ENCODE assay signal across 8 cellular contexts in genomic region chr17:76868176-76868668, GRCh38. TPM values are rescaled to one million over a fixed set of nuclear protein-coding genes. Genes with fewer than 3 reads are reported as not detected.
DNase-seq lines count a peak whose midpoint lies in the region; ATAC-seq and TF ChIP-seq lines count a peak whose summit lies in the region.

MGAT5B (plus strand) TSS chr17:76868404; CDS start chr17:76869030, 626 bp downstream.

- TF ChIP-seq CTCF in kidney epithelial cell (IDR thresholded peaks at IDR 0.05; ENCODE audit: insufficient read depth, low read length, poor library complexity, severe bottlenecking), result no peak

- no peaks in the 10 kb centered on the region for H3K36me3 ChIP-seq in kidney epithelial cell (ENCODE audit: control insufficient read depth, insufficient read depth, low read length)

- H3K4me3 ChIP-seq in kidney epithelial cell (ENCODE audit: low read depth, low read length), result peak within 1 kb of the TSS; percentile 43

- no peaks in the 10 kb centered on the region for H3K36me3 Mint-ChIP-seq in central memory CD8-positive, alpha-beta T cell (ENCODE audit: insufficient read depth)

- in situ Hi-C loops in Caki2 (cut with HindIII; ENCODE audit: low pct_unique_long_range_greater_than_20kb, low sequenced_read_pairs), result no loop called here

- no peak within 1 kb of the TSS for H3K27ac Mint-ChIP-seq in central memory CD8-positive, alpha-beta T cell (ENCODE audit: low read depth)

- H3K27me3 ChIP-seq in kidney epithelial cell (ENCODE audit: control insufficient read depth, insufficient read depth, low read length), result peaks cover 18% of the 10 kb centered on the region

- peak within 1 kb of the TSS; percentile 71 for H3K4me3 Mint-ChIP-seq in central memory CD8-positive, alpha-beta T cell

- peak; percentile 95 for ATAC-seq in central memory CD8-positive, alpha-beta T cell (replicated peaks; ENCODE audit: extremely low read depth, poor library complexity, severe bottlenecking)
- ATAC-seq in GM18870 (IDR thresholded peaks at IDR 0.05; ENCODE audit: unreplicated experiment), result no peak

- DNase-seq in Caki2 (ENCODE audit: low read depth), result peak; percentile 69
- DNase-seq in H4 (ENCODE audit: low spot score), result peak; percentile 69
- DNase-seq in NCI-H1930 (lab: John Stamatoyannopoulos, UW), result peak; percentile 73 to 87
- peak; percentile 71 for DNase-seq in activated CD4-positive, alpha-beta T cell treated with anti-CD3 and anti-CD28 coated beads for 1 hour
- peak; percentile 52 to 65 for DNase-seq in central memory CD8-positive, alpha-beta T cell (ENCODE audit: low spot score in 2 of 2)
- DNase-seq in kidney epithelial cell (ENCODE audit: low read depth), result peak; percentile 26
- DNase-seq in stimulated activated CD4-positive, alpha-beta T cell treated with anti-CD3 and anti-CD28 coated beads, Interleukin-1b, Interleukin-23, amount 100 ng/mL, for 24 hours (ENCODE audit: low read depth in 4 of 4, low spot score in 1 of 4), result peak; percentile 49 to 71 (median 66)

- no peaks in the 10 kb centered on the region for H3K9me3 Mint-ChIP-seq in central memory CD8-positive, alpha-beta T cell

- peaks cover 5% of the 10 kb centered on the region for H3K4me1 Mint-ChIP-seq in central memory CD8-positive, alpha-beta T cell

- peaks cover 53% of the 10 kb centered on the region for H3K27me3 Mint-ChIP-seq in central memory CD8-positive, alpha-beta T cell

RNA-seq across cellular contexts. Expression of gene MGAT5B, which starts in this region (rescaled TPM):
- 3.1 and 9.6 TPM in 2 replicates for total RNA-seq in Caki2 (2014; rRNA removed; shearing (Covaris generic); ENCODE audit: low replicate concordance)
- total RNA-seq in H4 (2014; rRNA removed; shearing (Covaris generic)), result 5.3 and 6.8 TPM in 2 replicates
- total RNA-seq in kidney epithelial cell, result 4.8 and 5.1 TPM in 2 replicates

Comparison
In these comparisons a context has a peak if more than half of its experiments do, and no peak if none do; other contexts are left out.
1. DNase-seq: peak in every context shown above with its lines; median percentile 80 in NCI-H1930; 71 in activated CD4-positive, alpha-beta T cell treated with anti-CD3 and anti-CD28 coated beads for 1 hour; 69 in Caki2; 69 in H4; 66 in stimulated activated CD4-positive, alpha-beta T cell treated with anti-CD3 and anti-CD28 coated beads, Interleukin-1b, Interleukin-23, amount 100 ng/mL, for 24 hours; 58 in central memory CD8-positive, alpha-beta T cell; 26 in kidney epithelial cell.